Comparison of ENCODE assay signal across 20 cellular contexts in the genomic region with DNA sequence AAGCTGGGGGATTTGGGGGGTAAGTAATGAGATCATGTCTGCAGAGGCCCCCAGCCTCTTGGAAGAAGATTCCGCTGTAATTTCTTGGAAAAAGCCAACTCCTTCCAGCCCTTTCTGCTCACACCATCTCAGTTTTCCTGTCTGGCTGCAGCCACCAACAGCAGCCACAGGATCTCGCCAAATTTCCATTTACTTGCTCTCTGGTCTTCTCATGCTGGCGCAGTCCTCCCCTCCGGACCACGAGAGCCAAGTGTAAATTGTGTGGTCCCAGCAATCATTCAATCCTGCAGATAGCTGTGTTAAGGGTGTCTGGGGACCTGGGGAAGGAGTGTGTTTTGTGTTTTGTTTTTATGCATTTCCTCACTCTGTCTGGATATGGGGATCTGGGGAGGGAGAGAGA. TPM values are rescaled to one million over a fixed set of nuclear protein-coding genes. Genes with fewer than 3 reads are reported as not detected.
A peak's percentile ranks its signal among the peaks of the same experiment; 100 is the strongest.
DNase-seq lines count a peak whose midpoint lies in the region; ATAC-seq and TF ChIP-seq lines count a peak whose summit lies in the region.
"Had no signal": no experiment of that assay in that cellular context is flagged by ENCODE, and none has a peak within 500 bp of the region (broad histone marks: within the 10 kb centered on the region; RNA-seq: fewer than 3 reads in every experiment).

No MANE protein-coding gene starts in this region.

- H2AFZ ChIP-seq in mammary epithelial cell (ENCODE audit: low read depth, low read length) (peak overlapping the region; percentile 30), mesenchymal stem cell (ENCODE audit: low read depth, low read length) (no peak overlapping the region)

- H3K27ac Mint-ChIP-seq in activated CD4-positive, alpha-beta memory T cell treated with anti-CD3 and anti-CD28 coated beads, Interleukin-2, amount 10 ng/mL, durations not matched to agents 7 days and 5 days = no peak overlapping the region

- H3K79me1 ChIP-seq in mesenchymal stem cell (replicated peaks; ENCODE audit: low read length, poor library complexity, severe bottlenecking) = no peaks in the 10 kb centered on the region

- no peak overlapping the region for H3K4ac ChIP-seq in mesenchymal stem cell (ENCODE audit: low read depth in 1 of 2, low read length in 2 of 2)

- peaks cover 6% of the 10 kb centered on the region for H3K4me1 Mint-ChIP-seq in activated CD4-positive, alpha-beta memory T cell treated with anti-CD3 and anti-CD28 coated beads, Interleukin-2, amount 10 ng/mL, durations not matched to agents 7 days and 5 days

- ATAC-seq in Right ventricle myocardium superior (ENCODE audit: poor library complexity) (peak; percentile 15), Right ventricle myocardium inferior (no peak), thoracic aorta (ENCODE audit: insufficient number of reproducible peaks, low FRiP score, low read depth) (no peak), HG02938 (IDR thresholded peaks at IDR 0.05; ENCODE audit: unreplicated experiment) (no peak)

- H3K18ac ChIP-seq in mesenchymal stem cell (ENCODE audit: low read depth in 1 of 2, low read length in 2 of 2) = no peak overlapping the region

- POLR2A ChIA-PET in activated CD4-positive, alpha-beta memory T cell treated with anti-CD3 and anti-CD28 coated beads, Interleukin-2, amount 10 ng/mL, durations not matched to agents 7 days and 5 days (lab: Charles Lee) = no interaction called here

- no peak overlapping the region for H2AK5ac ChIP-seq in mesenchymal stem cell (ENCODE audit: low read length, severe bottlenecking)

- H3K36me3 ChIP-seq in mammary epithelial cell (ENCODE audit: insufficient read depth, low read length) (no peaks in the 10 kb centered on the region), mesenchymal stem cell (ENCODE audit: control insufficient read depth in 1 of 2, insufficient read depth in 2 of 2, low read depth in 1 of 2, low read length in 2 of 2) (no peaks in the 10 kb centered on the region), thoracic aorta (no peaks in the 10 kb centered on the region)
- H3K36me3 ChIP-seq: BLaER1, Peyer's patch had no signal

- H3K9ac ChIP-seq in mammary epithelial cell (ENCODE audit: insufficient read depth, low read length) = peak overlapping the region; percentile 52
- peak overlapping the region; percentile 20 for H3K9ac ChIP-seq in mesenchymal stem cell (ENCODE audit: low read length)
- H3K9ac ChIP-seq: BLaER1 had no signal

- DNase-seq in Right ventricle myocardium superior (no peak), Right ventricle myocardium inferior (ENCODE audit: missing footprints) (no peak), mammary epithelial cell (no peak), mesenchymal stem cell (no peak), thoracic aorta (ENCODE audit: low spot score) (no peak), COLO668 (lab: John Stamatoyannopoulos, UW; ENCODE audit: unreplicated experiment) (no peak)
- no peak for DNase-seq in activated CD4-positive, alpha-beta memory T cell treated with anti-CD3 and anti-CD28 coated beads, Interleukin-2, amount 10 ng/mL, durations not matched to agents 7 days and 5 days
- DNase-seq: 8988T, DMS153, EL, H7, IMR-90, MV-4-11, NCI-H1417 treated with DMSO at 0.1 percent for 48 hours, NCI-H2029, NCI-H2171 treated with DMSO at 0.1 percent for 48 hours, NCI-H82, Peyer's patch had no signal

- peaks cover 20% of the 10 kb centered on the region for H3K79me2 ChIP-seq in mammary epithelial cell (ENCODE audit: insufficient read depth, low read length)

- CTCF ChIA-PET in mammary epithelial cell (lab: Charles Lee; ENCODE audit: low non-redundant PET) = no interaction called here
- CTCF ChIA-PET in activated CD4-positive, alpha-beta memory T cell treated with anti-CD3 and anti-CD28 coated beads, Interleukin-2, amount 10 ng/mL, durations not matched to agents 7 days and 5 days (lab: Charles Lee) = no interaction called here

- peaks cover 55% of the 10 kb centered on the region for H3K4me1 ChIP-seq in mammary epithelial cell (ENCODE audit: insufficient read depth, low read length)
- peaks cover 23% of the 10 kb centered on the region for H3K4me1 ChIP-seq in mesenchymal stem cell (ENCODE audit: control insufficient read depth, insufficient read depth, low read depth, low read length)
- H3K4me1 ChIP-seq in thoracic aorta (ENCODE audit: control insufficient read depth in 1 of 2, low read depth in 2 of 2) = peaks cover 59 to 94% of the 10 kb centered on the region in 2 donors

- H3K9me3 ChIP-seq in mammary epithelial cell (replicated peaks; ENCODE audit: insufficient read depth, low read length) (no peaks in the 10 kb centered on the region), mesenchymal stem cell (ENCODE audit: control insufficient read depth, low read length) (no peaks in the 10 kb centered on the region), thoracic aorta (no peaks in the 10 kb centered on the region)
- H3K9me3 ChIP-seq: BLaER1, Peyer's patch had no signal

- no peak overlapping the region for H3K4me3 Mint-ChIP-seq in activated CD4-positive, alpha-beta memory T cell treated with anti-CD3 and anti-CD28 coated beads, Interleukin-2, amount 10 ng/mL, durations not matched to agents 7 days and 5 days

- H3K4me2 ChIP-seq in mammary epithelial cell (ENCODE audit: insufficient read depth, low read depth, low read length) = peak overlapping the region; percentile 74
- no peak overlapping the region for H3K4me2 ChIP-seq in mesenchymal stem cell (ENCODE audit: low read length, poor library complexity, severe bottlenecking)
- H3K4me2 ChIP-seq: BLaER1 had no signal

- in situ Hi-C loops in mammary epithelial cell (cut with MboI; ENCODE audit: low sequenced_read_pairs in 2 of 2) = loop anchor here in 1 of 2 donors (25.0 kb wide), 2 partner anchors 330 to 780 kb away; partner anchors contain the start of gene AKR1E2

- dilution Hi-C loops in mammary epithelial cell (cut with HindIII; ENCODE audit: low sequenced_read_pairs) = loop anchor here (5.0 kb wide), 2 partner anchors 35 to 75 kb away; no protein-coding TSS in a partner anchor

- intact Hi-C loops in Right ventricle myocardium superior (cut with DNase I) = no loop called here
- intact Hi-C loops in Right ventricle myocardium inferior (cut with DNase I) = no loop called here
- intact Hi-C loops in mammary epithelial cell (cut with micrococcal nuclease) = no loop called here

- no peak overlapping the region for H2BK15ac ChIP-seq in mesenchymal stem cell (ENCODE audit: low read depth, poor library complexity, severe bottlenecking)

- H3K27me3 ChIP-seq in mammary epithelial cell (ENCODE audit: insufficient read depth, low read length) (no peaks in the 10 kb centered on the region), mesenchymal stem cell (ENCODE audit: control insufficient read depth in 1 of 2, insufficient read depth in 1 of 2, low read length in 2 of 2) (no peaks in the 10 kb centered on the region), thoracic aorta (replicated peaks; ENCODE audit: insufficient read depth) (no peaks in the 10 kb centered on the region)
- H3K27me3 ChIP-seq: BLaER1, Peyer's patch had no signal

- peaks cover 6% of the 10 kb centered on the region for H3K27me3 Mint-ChIP-seq in activated CD4-positive, alpha-beta memory T cell treated with anti-CD3 and anti-CD28 coated beads, Interleukin-2, amount 10 ng/mL, durations not matched to agents 7 days and 5 days

- H2BK5ac ChIP-seq in mesenchymal stem cell (ENCODE audit: low read depth, low read length, poor library complexity, severe bottlenecking) = no peak overlapping the region

- no peak overlapping the region for H2BK120ac ChIP-seq in mesenchymal stem cell (ENCODE audit: low read depth, low read length)

- H3K36me3 Mint-ChIP-seq in activated CD4-positive, alpha-beta memory T cell treated with anti-CD3 and anti-CD28 coated beads, Interleukin-2, amount 10 ng/mL, durations not matched to agents 7 days and 5 days (ENCODE audit: low read depth) = no peaks in the 10 kb centered on the region

- no TSS peak for BruUV-seq in mammary epithelial cell (replicated peaks; lab: Mats Ljungman, UMichigan)

- H3K27ac ChIP-seq in mammary epithelial cell (ENCODE audit: insufficient read depth, low read depth, low read length) = peak overlapping the region; percentile 66
- no peak overlapping the region for H3K27ac ChIP-seq in mesenchymal stem cell (ENCODE audit: low read length, poor library complexity, severe bottlenecking)
- peak overlapping the region; percentile 89 to 90 for H3K27ac ChIP-seq in thoracic aorta
- H3K27ac ChIP-seq: BLaER1, Peyer's patch had no signal

- no peak for TF ChIP-seq CTCF in mammary epithelial cell (conservative IDR thresholded peaks at IDR 0.05 in 1 of 2, IDR thresholded peaks at IDR 0.05 in 1 of 2; ENCODE audit: extremely low read depth in 1 of 2, insufficient read depth in 1 of 2, low read depth in 1 of 2, low read length in 2 of 2)
- no peak for TF ChIP-seq CTCF in thoracic aorta (IDR thresholded peaks at IDR 0.05)

- no peak overlapping the region for H4K91ac ChIP-seq in mesenchymal stem cell (ENCODE audit: low read length)

- no peaks in the 10 kb centered on the region for H3K9me3 Mint-ChIP-seq in activated CD4-positive, alpha-beta memory T cell treated with anti-CD3 and anti-CD28 coated beads, Interleukin-2, amount 10 ng/mL, durations not matched to agents 7 days and 5 days

- no peaks in the 10 kb centered on the region for H4K20me1 ChIP-seq in mammary epithelial cell (ENCODE audit: insufficient read depth, low read length)
- H4K20me1 ChIP-seq: BLaER1 had no signal

- no peak overlapping the region for H2BK12ac ChIP-seq in mesenchymal stem cell (ENCODE audit: low read length in 2 of 2)

- no peak overlapping the region for H3K23ac ChIP-seq in mesenchymal stem cell (ENCODE audit: low read length in 2 of 2)

- H4K8ac ChIP-seq in mesenchymal stem cell (ENCODE audit: low read length) = no peak overlapping the region

- WGBS in mammary epithelial cell (ENCODE audit: low coverage, missing lambda C conversion rate) = 91% methylated on average over 5 of the region's 5 CpGs
- WGBS in mesenchymal stem cell = 88% methylated on average over 5 of the region's 5 CpGs

- H3K4me3 ChIP-seq in mammary epithelial cell (replicated peaks in 1 of 3; ENCODE audit: insufficient read depth in 1 of 3, low read depth in 2 of 3, low read length in 3 of 3) (peak overlapping the region; percentile 16 to 37 (median 17)), mesenchymal stem cell (ENCODE audit: insufficient read depth in 1 of 2, low read depth in 1 of 2, low read length in 2 of 2) (no peak overlapping the region), thoracic aorta (no peak overlapping the region)
- H3K4me3 ChIP-seq: BLaER1, Peyer's patch had no signal

- H3K14ac ChIP-seq in mesenchymal stem cell (ENCODE audit: low read length in 2 of 2) = no peak overlapping the region

RNA-seq across cellular contexts. Expression of gene ASB13, which starts 49.5 kb away (rescaled TPM):
- total RNA-seq in Right ventricle myocardium superior = 15.2 TPM
- total RNA-seq in Right ventricle myocardium inferior = 15.4 TPM
- 10 to 100 TPM; 16.7 to 17.3 TPM for total RNA-seq in mammary epithelial cell
- 14.4 TPM for polyA plus RNA-seq in mammary epithelial cell
- polyA minus RNA-seq in mammary epithelial cell = 17.0 TPM
- polyA plus RNA-seq in mesenchymal stem cell (2013, experiment 1 of 2) = 5.1 TPM
- polyA plus RNA-seq in mesenchymal stem cell (2013, experiment 2 of 2) = 5.1 TPM
- total RNA-seq in thoracic aorta = 10 to 100 TPM; 15.8 to 16.0 TPM
- 1 to 10 TPM; 4.8 to 5.4 TPM for total RNA-seq in activated CD4-positive, alpha-beta memory T cell treated with anti-CD3 and anti-CD28 coated beads, Interleukin-2, amount 10 ng/mL, durations not matched to agents 7 days and 5 days

Comparison
In these comparisons a context has a peak if more than half of its experiments do, and no peak if none do; other contexts are left out.
1. H3K4me3 ChIP-seq: peak in mammary epithelial cell (3 of 3); none in mesenchymal stem cell (0 of 2) and thoracic aorta (single experiment).